ENCODE assay signal across 8 cellular contexts in the genomic region with DNA sequence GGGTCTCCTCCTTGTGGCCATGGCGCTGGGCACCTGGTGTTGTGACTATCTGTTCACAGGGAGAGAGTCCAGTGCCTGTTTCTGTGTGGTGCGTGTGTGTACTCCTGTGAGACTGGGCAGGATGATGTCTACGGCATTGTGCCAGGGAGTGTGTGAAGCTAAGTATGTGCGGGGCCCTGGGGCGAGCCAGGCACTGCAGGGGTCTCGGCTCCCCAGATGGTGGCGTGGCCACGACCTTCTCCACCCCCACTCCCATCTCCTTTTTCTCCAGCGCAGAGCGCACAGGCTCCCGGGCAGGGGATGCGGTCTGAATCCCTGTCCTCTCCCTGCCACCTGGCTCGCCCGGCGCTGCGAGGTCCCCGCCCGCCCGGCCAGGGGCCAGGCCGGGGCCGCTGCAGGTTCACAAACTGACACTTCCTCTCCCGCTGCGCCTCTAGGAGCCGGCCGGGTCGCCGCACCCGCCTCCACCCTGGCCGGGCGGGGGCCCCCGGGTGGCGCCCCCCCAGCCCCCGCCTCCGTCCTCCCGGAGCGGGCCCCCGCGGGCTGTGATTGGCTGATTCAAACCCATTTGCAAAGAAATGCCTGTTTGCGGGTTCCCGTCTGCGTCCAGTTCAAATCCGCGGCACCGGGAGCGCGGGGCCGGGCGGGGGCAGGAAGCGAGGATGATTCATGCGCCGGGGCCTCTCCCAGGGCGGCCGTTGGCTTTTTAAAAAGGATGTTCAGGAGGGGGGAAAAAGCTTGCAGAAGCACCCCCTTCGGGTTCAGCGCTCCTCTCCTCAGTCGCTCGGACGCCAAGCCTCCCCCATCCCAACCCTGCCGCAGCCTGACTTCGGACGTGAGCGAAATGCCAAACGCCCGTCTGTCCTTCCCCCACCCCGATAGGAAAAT. TPM values are rescaled to one million over a fixed set of nuclear protein-coding genes. Genes with fewer than 3 reads are reported as not detected.
DNase-seq lines count a peak whose midpoint lies in the region; ATAC-seq and TF ChIP-seq lines count a peak whose summit lies in the region.

No MANE protein-coding gene starts in this region.

- ATAC-seq in GM18907 (IDR thresholded peaks at IDR 0.05; ENCODE audit: unreplicated experiment) (peak; percentile 63), HG03139 (IDR thresholded peaks at IDR 0.05; ENCODE audit: unreplicated experiment) (peak; percentile 54), left lobe of liver (peak; percentile 75)

- peak overlapping the region; percentile 88 for H3K27ac ChIP-seq in cingulate gyrus (ENCODE audit: low read depth, low read length)

- TF ChIP-seq CTCF in AG09309 (IDR thresholded peaks at IDR 0.05; ENCODE audit: control insufficient read depth, insufficient read depth, low read depth, low read length, missing control alignments), result no peak

- peak overlapping the region; percentile 84 for H3K4me3 ChIP-seq in AG09309 (ENCODE audit: control insufficient read depth, low read depth, low read length)

- no peak for DNase-seq in AG09309 (ENCODE audit: low read depth)
- peak; percentile 27 to 69 for DNase-seq in NCI-H446 (lab: John Stamatoyannopoulos, UW)
- peak; percentile 71 to 86 for DNase-seq in activated CD4-positive, alpha-beta T cell treated with anti-CD3 and anti-CD28 coated beads for 24 hours (ENCODE audit: low read depth in 2 of 2)
- DNase-seq in left lobe of liver (ENCODE audit: low spot score), result peak; percentile 71
- peak; percentile 82 to 92 for DNase-seq in stimulated activated CD4-positive, alpha-beta T cell treated with anti-CD3 and anti-CD28 coated beads, Interleukin-2, amount 100 ng/mL, for 24 hours

RNA-seq across cellular contexts. Expression of gene PHF19, which starts 0.8 kb away (rescaled TPM):
- 2.4 TPM for total RNA-seq in left lobe of liver

RNA-seq across cellular contexts. Expression of gene PSMD5, which starts 33.5 kb away (rescaled TPM):
- 44.4 TPM for total RNA-seq in left lobe of liver

RNA-seq across cellular contexts. Expression of gene TRAF1, which starts 50.4 kb away (rescaled TPM):
- total RNA-seq in left lobe of liver, result 3.0 TPM
